ENCODE assay signal across 9 cellular contexts in the genomic region with DNA sequence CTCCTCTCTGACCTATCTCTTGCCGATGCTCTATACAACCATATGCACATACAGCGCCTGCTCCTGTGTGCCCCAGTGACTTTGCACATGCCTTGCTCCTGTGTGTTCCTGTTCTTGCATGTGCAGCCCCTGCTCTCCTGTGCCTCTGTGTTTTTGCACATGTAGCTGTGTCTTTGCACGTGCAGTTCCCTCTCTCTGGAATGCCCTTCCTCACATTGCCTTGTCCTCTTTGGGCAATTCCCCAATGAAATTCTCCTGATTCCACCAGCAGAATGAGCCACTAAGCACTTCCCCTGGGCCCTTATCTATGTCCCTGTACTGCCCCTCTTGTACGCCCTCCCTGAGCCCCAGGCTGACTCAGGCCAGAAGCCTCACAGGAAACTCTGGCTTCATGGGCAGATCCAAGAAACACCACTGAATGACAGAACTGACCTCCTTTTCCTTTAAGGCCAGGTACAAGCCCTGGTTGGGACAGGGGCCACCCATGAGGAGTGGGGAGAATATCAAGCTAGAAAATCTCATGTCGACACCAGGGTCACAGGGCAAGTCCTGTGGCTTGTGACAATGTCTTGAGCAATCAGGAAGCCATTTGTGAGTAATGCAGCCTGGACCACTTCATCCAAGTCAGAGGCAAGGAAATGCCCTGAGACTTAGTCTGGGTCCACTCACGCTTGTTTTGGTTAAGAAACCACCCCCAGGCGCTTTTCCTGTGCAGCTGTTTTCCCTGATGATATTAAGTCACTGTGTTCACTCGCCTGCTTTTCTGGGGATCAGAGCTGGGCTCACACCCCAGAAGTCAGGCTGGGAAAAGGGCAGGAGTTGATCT. TPM values are rescaled to one million over a fixed set of nuclear protein-coding genes. Genes with fewer than 3 reads are reported as not detected.
DNase-seq lines count a peak whose midpoint lies in the region; ATAC-seq and TF ChIP-seq lines count a peak whose summit lies in the region.
"Had no signal": no experiment of that assay in that cellular context is flagged by ENCODE, and none has a peak within 500 bp of the region (broad histone marks: within the 10 kb centered on the region; RNA-seq: fewer than 3 reads in every experiment).

No MANE protein-coding gene starts in this region.

- no peaks in the 10 kb centered on the region for H3K9me3 Mint-ChIP-seq in activated B cell treated with CpG ODN at 0.5 μM for 24 hours

- peak overlapping the region; percentile 65 for H3K27ac ChIP-seq in left ventricle myocardium inferior (replicated peaks)
- H3K27ac ChIP-seq: right lobe of liver had no signal

- ATAC-seq in activated B cell treated with CpG ODN at 0.5 μM for 24 hours (ENCODE audit: low read depth), result no peak
- no peak for ATAC-seq in GM21737 (IDR thresholded peaks at IDR 0.05; ENCODE audit: unreplicated experiment)
- ATAC-seq in GM18870 (IDR thresholded peaks at IDR 0.05; ENCODE audit: unreplicated experiment), result no peak

- peaks cover 6% of the 10 kb centered on the region for H3K27me3 Mint-ChIP-seq in activated B cell treated with CpG ODN at 0.5 μM for 24 hours

- TF ChIP-seq CTCF in activated B cell treated with CpG ODN at 0.5 μM for 24 hours (IDR thresholded peaks at IDR 0.05) (no peak), left ventricle myocardium inferior (IDR thresholded peaks at IDR 0.05; ENCODE audit: borderline replicate concordance) (no peak)

- DNase-seq in HPDE6-E6E7 (ENCODE audit: extremely low spot score) (peak; percentile 63), activated B cell treated with CpG ODN at 0.5 μM for 24 hours (no peak), left ventricle myocardium inferior (no peak), stromal cell of bone marrow (ENCODE audit: low read depth) (peak; percentile 96), cerebellar nuclear complex (lab: John Stamatoyannopoulos, UW) (no peak), T-helper 1 cell (no peak)

- H3K4me3 Mint-ChIP-seq in activated B cell treated with CpG ODN at 0.5 μM for 24 hours, result peak overlapping the region; percentile 17

- H3K4me1 ChIP-seq in left ventricle myocardium inferior, result peaks cover 42% of the 10 kb centered on the region

- no peak overlapping the region for H3K27ac Mint-ChIP-seq in activated B cell treated with CpG ODN at 0.5 μM for 24 hours

- peaks cover 30% of the 10 kb centered on the region for H3K27me3 ChIP-seq in left ventricle myocardium inferior (ENCODE audit: low read depth)

- intact Hi-C loops in activated B cell treated with CpG ODN at 0.5 μM for 24 hours (cut with micrococcal nuclease) (no loop called here), left ventricle myocardium inferior (cut with micrococcal nuclease) (loop anchor here (10.0 kb wide), 1 partner anchor 52 kb away; no protein-coding TSS in a partner anchor)

- no peaks in the 10 kb centered on the region for H3K36me3 Mint-ChIP-seq in activated B cell treated with CpG ODN at 0.5 μM for 24 hours (ENCODE audit: low read depth)

- POLR2A ChIA-PET in activated B cell treated with CpG ODN at 0.5 μM for 24 hours (lab: Charles Lee), result interaction anchor here (1.3 to 1.5 kb wide), 2 partner anchors 49 to 54 kb away, joined by 4 read pairs; no protein-coding TSS in a partner anchor

- CTCF ChIA-PET in activated B cell treated with CpG ODN at 0.5 μM for 24 hours (lab: Charles Lee), result interaction anchor here (1.1 to 7.6 kb wide), 17 partner anchors 8 to 243 kb away, joined by 3 to 173 read pairs (median 6); no protein-coding TSS in a partner anchor

- no peak overlapping the region for H3K4me3 ChIP-seq in left ventricle myocardium inferior
- H3K4me3 ChIP-seq: right lobe of liver had no signal

- no peaks in the 10 kb centered on the region for H3K9me3 ChIP-seq in left ventricle myocardium inferior (replicated peaks)
- H3K9me3 ChIP-seq: right lobe of liver had no signal

- H3K36me3 ChIP-seq in left ventricle myocardium inferior, result no peaks in the 10 kb centered on the region
- H3K36me3 ChIP-seq: right lobe of liver had no signal

- H3K4me1 Mint-ChIP-seq in activated B cell treated with CpG ODN at 0.5 μM for 24 hours, result peaks cover 41% of the 10 kb centered on the region

RNA-seq across cellular contexts. Expression of gene ARHGAP22, which starts 1.9 kb away (rescaled TPM):
- total RNA-seq in activated B cell treated with CpG ODN at 0.5 μM for 24 hours, result 0.82 and 1.5 TPM in 2 replicates
- total RNA-seq in left ventricle myocardium inferior, result 3.8 TPM

Comparison
In these comparisons a context has a peak if more than half of its experiments do, and no peak if none do; other contexts are left out.
1. DNase-seq: peak in HPDE6-E6E7 (single experiment) and stromal cell of bone marrow (single experiment); none in activated B cell treated with CpG ODN at 0.5 μM for 24 hours (single experiment), left ventricle myocardium inferior (single experiment), cerebellar nuclear complex (0 of 2) and T-helper 1 cell (0 of 5).